Comparison of ENCODE assay signal across 28 cellular contexts in the genomic region with DNA sequence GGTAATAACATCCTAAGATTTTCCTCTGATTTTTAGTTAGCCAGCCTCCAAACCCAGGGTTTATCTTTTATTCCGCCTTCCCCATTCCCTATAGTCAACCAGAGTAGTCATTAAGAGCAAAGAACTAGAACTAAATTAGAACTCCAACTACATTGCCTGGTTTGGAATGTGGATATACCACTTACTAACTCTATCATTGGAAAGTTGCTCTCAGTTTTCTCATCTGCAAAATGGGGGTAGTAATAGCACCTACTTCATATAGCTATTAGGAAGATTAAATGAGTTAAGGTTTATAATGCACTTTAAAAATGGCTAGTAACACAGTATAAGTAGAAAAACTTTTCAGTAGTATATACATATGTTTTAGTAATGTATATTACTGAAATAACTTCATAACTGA.
"Had no signal": no experiment of that assay in that cellular context is flagged by ENCODE, and none has a peak within 500 bp of the region (broad histone marks: within the 10 kb centered on the region; RNA-seq: fewer than 3 reads in every experiment).

No MANE protein-coding gene starts in this region.

- DNase-seq: cortex of kidney; effector CD8-positive, alpha-beta T cell; effector memory CD8-positive, alpha-beta T cell; endodermal cell; erythroblast; esophagus squamous epithelium; foreskin fibroblast; foreskin melanocyte; gastrocnemius medialis; glutamatergic neuron; head of caudate nucleus; heart right ventricle; hippocampal formation; left cardiac atrium; left lung; left ventricle myocardium superior; lower lobe of right lung; mesenchymal stem cell; mucosa of descending colon; naive B cell; naive thymus-derived CD8-positive, alpha-beta T cell had no signal

- H3K9me3 Mint-ChIP-seq: dendritic cell treated with granulocyte-macrophage colony-stimulating factor and Interleukin-4, amounts not matched to agents 40 ng/mL and 50 ng/mL, for 4 days; effector memory CD8-positive, alpha-beta T cell; endodermal cell had no signal

- H3K9me3 ChIP-seq: esophagus squamous epithelium, gastrocnemius medialis, left lung, lower lobe of right lung, mucosa of descending colon had no signal

- H3K4me3 ChIP-seq: esophagus squamous epithelium, gastrocnemius medialis, heart right ventricle, left lung, lower lobe of right lung, mucosa of descending colon had no signal

- H3K27me3 ChIP-seq: esophagus squamous epithelium, gastrocnemius medialis, heart right ventricle, left lung had no signal

- ATAC-seq: effector memory CD8-positive, alpha-beta T cell; esophagus mucosa; gastrocnemius medialis; heart right ventricle; left cardiac atrium; left lung; left ventricle myocardium superior; lower lobe of right lung; mucosa of descending colon; naive thymus-derived CD8-positive, alpha-beta T cell had no signal

- H3K4me1 ChIP-seq: esophagus squamous epithelium, gastrocnemius medialis, heart right ventricle, left lung, lower lobe of right lung had no signal

- FAIRE-seq: endometrium, islet of Langerhans, keratinocyte had no signal

- H3K27ac ChIP-seq: epithelial cell of prostate, esophagus squamous epithelium, gastrocnemius medialis, heart right ventricle, left lung, lower lobe of right lung had no signal

- H3K4me1 Mint-ChIP-seq: mesothelial cell of epicardium had no signal

- H3K27me3 Mint-ChIP-seq: dendritic cell treated with granulocyte-macrophage colony-stimulating factor and Interleukin-4, amounts not matched to agents 40 ng/mL and 50 ng/mL, for 4 days; effector memory CD8-positive, alpha-beta T cell; naive B cell; naive thymus-derived CD8-positive, alpha-beta T cell had no signal

- H3K27ac Mint-ChIP-seq: dendritic cell treated with granulocyte-macrophage colony-stimulating factor and Interleukin-4, amounts not matched to agents 40 ng/mL and 50 ng/mL, for 4 days; endodermal cell; mesothelial cell of epicardium had no signal

- H3K4me3 Mint-ChIP-seq: dendritic cell treated with granulocyte-macrophage colony-stimulating factor and Interleukin-4, amounts not matched to agents 40 ng/mL and 50 ng/mL, for 4 days; effector memory CD8-positive, alpha-beta T cell; endodermal cell; mesothelial cell of epicardium; naive B cell; naive thymus-derived CD8-positive, alpha-beta T cell had no signal
